In the genomic region with DNA sequence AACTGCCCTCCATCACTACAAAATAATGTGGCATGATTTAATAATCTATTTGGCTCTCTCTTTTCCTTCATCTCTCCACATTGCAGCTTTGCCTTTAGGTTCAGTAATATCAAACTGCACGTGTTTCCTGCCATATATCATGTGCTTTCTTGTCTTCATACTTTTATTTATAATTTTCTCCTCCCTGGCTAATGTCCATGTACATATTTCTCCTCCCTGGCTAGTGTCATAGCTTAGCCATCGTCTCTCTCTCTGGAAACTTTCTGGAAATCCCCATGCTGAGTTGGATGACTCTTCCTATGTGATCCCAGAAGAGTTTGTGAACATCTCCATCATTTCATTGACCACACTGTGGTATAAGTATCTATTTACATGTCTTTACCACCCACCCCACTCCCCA, we compare ENCODE assay signal across 21 cellular contexts. TPM values are rescaled to one million over a fixed set of nuclear protein-coding genes. Genes with fewer than 3 reads are reported as not detected.
"Had no signal": no experiment of that assay in that cellular context is flagged by ENCODE, and none has a peak within 500 bp of the region (broad histone marks: within the 10 kb centered on the region; RNA-seq: fewer than 3 reads in every experiment).

No MANE protein-coding gene starts in this region.

- H3K4me1 ChIP-seq: breast epithelium, tibial artery had no signal

- H3K27ac ChIP-seq: breast epithelium, tibial artery had no signal

- H3K36me3 Mint-ChIP-seq: activated naive CD4-positive, alpha-beta T cell treated with anti-CD3 and anti-CD28 coated beads, Interleukin-2, amount 10 ng/mL, durations not matched to agents 7 days and 5 days had no signal

- H3K36me3 ChIP-seq: breast epithelium, tibial artery had no signal

- H3K4me3 Mint-ChIP-seq: activated CD8-positive, alpha-beta T cell treated with anti-CD3 and anti-CD28 coated beads for 36 hours; activated naive CD4-positive, alpha-beta T cell treated with anti-CD3 and anti-CD28 coated beads, Interleukin-2, amount 10 ng/mL, durations not matched to agents 7 days and 5 days; activated naive CD8-positive, alpha-beta T cell treated with anti-CD3 and anti-CD28 coated beads, Interleukin-2, amount 50 U/mL, for 24 hours; activated T-cell treated with anti-CD3 and anti-CD28 coated beads, Interleukin-2, amount 50 U/mL, for 4 hours; nephron progenitor cell had no signal

- H3K4me1 Mint-ChIP-seq: activated naive CD4-positive, alpha-beta T cell treated with anti-CD3 and anti-CD28 coated beads, Interleukin-2, amount 10 ng/mL, durations not matched to agents 7 days and 5 days; activated naive CD8-positive, alpha-beta T cell treated with anti-CD3 and anti-CD28 coated beads, Interleukin-2, amount 50 U/mL, for 24 hours; nephron progenitor cell had no signal

- H3K4me3 ChIP-seq: breast epithelium, lung, tibial artery had no signal

- H3K27ac Mint-ChIP-seq: activated CD8-positive, alpha-beta T cell treated with anti-CD3 and anti-CD28 coated beads for 36 hours; activated naive CD4-positive, alpha-beta T cell treated with anti-CD3 and anti-CD28 coated beads, Interleukin-2, amount 10 ng/mL, durations not matched to agents 7 days and 5 days; activated naive CD8-positive, alpha-beta T cell treated with anti-CD3 and anti-CD28 coated beads, Interleukin-2, amount 50 U/mL, for 24 hours; nephron progenitor cell; progenitor cell of endocrine pancreas had no signal

- H3K27me3 ChIP-seq: breast epithelium, tibial artery had no signal

- DNase-seq: activated CD4-positive, alpha-beta T cell treated with anti-CD3 and anti-CD28 coated beads for 48 hours; activated CD4-positive, CD25-positive, alpha-beta regulatory T cell; activated CD8-positive, alpha-beta T cell treated with anti-CD3 and anti-CD28 coated beads for 36 hours; activated naive CD4-positive, alpha-beta T cell treated with anti-CD3 and anti-CD28 coated beads, Interleukin-2, amount 10 ng/mL, durations not matched to agents 7 days and 5 days; activated naive CD8-positive, alpha-beta T cell treated with anti-CD3 and anti-CD28 coated beads, Interleukin-2, amount 50 U/mL, for 24 hours; activated T-cell treated with anti-CD3 and anti-CD28 coated beads, Interleukin-2, amount 50 U/mL, for 4 hours; aorta; cerebellar nuclear complex; effector CD4-positive, alpha-beta T cell; hippocampal formation; midbrain; nephron progenitor cell; nucleus accumbens; stimulated activated CD4-positive, alpha-beta T cell treated with anti-CD3 and anti-CD28 coated beads, Interleukin-2, amount 100 ng/mL, for 24 hours; stimulated activated naive CD4-positive, alpha-beta T cell treated with Interleukin-2 at 50 U/mL for 16 hours; T1000; tibial artery had no signal

- H3K27me3 Mint-ChIP-seq: activated CD8-positive, alpha-beta T cell treated with anti-CD3 and anti-CD28 coated beads for 36 hours; activated naive CD4-positive, alpha-beta T cell treated with anti-CD3 and anti-CD28 coated beads, Interleukin-2, amount 10 ng/mL, durations not matched to agents 7 days and 5 days; activated naive CD8-positive, alpha-beta T cell treated with anti-CD3 and anti-CD28 coated beads, Interleukin-2, amount 50 U/mL, for 24 hours; progenitor cell of endocrine pancreas had no signal

RNA-seq across cellular contexts. Expression of gene PDGFC, which starts 21.3 kb away (rescaled TPM):
- total RNA-seq: activated CD8-positive, alpha-beta T cell treated with anti-CD3 and anti-CD28 coated beads for 36 hours; T-helper 1 cell treated with Interleukin-12 subunit alpha and Interleukin-12 subunit beta and Interleukin-4 antibody, amounts not matched to agents 30 ng/mL and 1 ng/mL, for 36 hours had no signal
